14 cellular contexts compared by ENCODE assay signal in genomic region chr10:44028384-44029137, GRCh38.
DNase-seq lines count a peak whose midpoint lies in the region; ATAC-seq and TF ChIP-seq lines count a peak whose summit lies in the region.
"Had no signal": no experiment of that assay in that cellular context is flagged by ENCODE, and none has a peak within 500 bp of the region (broad histone marks: within the 10 kb centered on the region; RNA-seq: fewer than 3 reads in every experiment).

No MANE protein-coding gene starts in this region.

- no peak overlapping the region for H3K9ac ChIP-seq in colonic mucosa (ENCODE audit: low read depth in 2 of 2, low read length in 2 of 2)
- H3K9ac ChIP-seq: BLaER1 treated with 17β-estradiol and CSF1 and Interleukin-3, amounts not matched to agents 10 nM and 100 nM had no signal

- peaks cover 1% of the 10 kb centered on the region for H3K27me3 Mint-ChIP-seq in nephron progenitor cell (ENCODE audit: low read depth, poor library complexity)
- peaks cover 7% of the 10 kb centered on the region for H3K27me3 Mint-ChIP-seq in activated CD8-positive, alpha-beta T cell treated with anti-CD3 and anti-CD28 coated beads for 36 hours
- H3K27me3 Mint-ChIP-seq: CD4-positive, CD25-positive, alpha-beta regulatory T cell had no signal

- intact Hi-C loops in left ventricle myocardium superior (cut with micrococcal nuclease) = no loop called here
- intact Hi-C loops in colonic mucosa (cut with DNase I) = loop anchor here (10.0 kb wide), 1 partner anchor 334 kb away; no protein-coding TSS in a partner anchor
- intact Hi-C loops in upper lobe of right lung (cut with DNase I) = no loop called here
- intact Hi-C loops in activated CD8-positive, alpha-beta T cell treated with anti-CD3 and anti-CD28 coated beads for 36 hours (cut with micrococcal nuclease) = no loop called here

- no peaks in the 10 kb centered on the region for H3K4me1 ChIP-seq in right atrium auricular region
- H3K4me1 ChIP-seq in colonic mucosa = no peaks in the 10 kb centered on the region
- H3K4me1 ChIP-seq in upper lobe of right lung = peaks cover 4% of the 10 kb centered on the region

- TF ChIP-seq CTCF in right atrium auricular region (IDR thresholded peaks at IDR 0.05) (no peak), colonic mucosa (IDR thresholded peaks at IDR 0.05) (no peak), nephron progenitor cell (IDR thresholded peaks at IDR 0.05) (no peak), upper lobe of right lung (IDR thresholded peaks at IDR 0.05) (no peak)
- TF ChIP-seq CTCF in activated CD8-positive, alpha-beta T cell treated with anti-CD3 and anti-CD28 coated beads for 36 hours (IDR thresholded peaks at IDR 0.05) = no peak

- H3K4me3 ChIP-seq in right atrium auricular region = no peak overlapping the region
- no peak overlapping the region for H3K4me3 ChIP-seq in colonic mucosa
- no peak overlapping the region for H3K4me3 ChIP-seq in upper lobe of right lung
- H3K4me3 ChIP-seq: BLaER1 treated with 17β-estradiol and CSF1 and Interleukin-3, amounts not matched to agents 10 nM and 100 nM had no signal

- DNase-seq in right atrium auricular region (ENCODE audit: low spot score) (peak; percentile 43), left ventricle myocardium superior (no peak), colonic mucosa (peak; percentile 12), nephron progenitor cell (no peak), upper lobe of right lung (no peak), NK-92 (lab: John Stamatoyannopoulos, UW; ENCODE audit: unreplicated experiment) (no peak)
- DNase-seq in activated CD8-positive, alpha-beta T cell treated with anti-CD3 and anti-CD28 coated beads for 36 hours = no peak
- no peak for DNase-seq in activated CD4-positive, alpha-beta T cell treated with anti-CD3 and anti-CD28 coated beads for 48 hours
- DNase-seq: ACHN; CD4-positive, CD25-positive, alpha-beta regulatory T cell; DMS53; GF-D8; HCEC 1CT had no signal

- H3K36me3 ChIP-seq in right atrium auricular region = no peaks in the 10 kb centered on the region
- no peaks in the 10 kb centered on the region for H3K36me3 ChIP-seq in colonic mucosa
- no peaks in the 10 kb centered on the region for H3K36me3 ChIP-seq in upper lobe of right lung
- H3K36me3 ChIP-seq: BLaER1 treated with 17β-estradiol and CSF1 and Interleukin-3, amounts not matched to agents 10 nM and 100 nM had no signal

- peaks cover 49% of the 10 kb centered on the region for H3K4me1 Mint-ChIP-seq in nephron progenitor cell
- no peaks in the 10 kb centered on the region for H3K4me1 Mint-ChIP-seq in activated CD8-positive, alpha-beta T cell treated with anti-CD3 and anti-CD28 coated beads for 36 hours (ENCODE audit: low read depth)
- H3K4me1 Mint-ChIP-seq: CD4-positive, CD25-positive, alpha-beta regulatory T cell had no signal

- H3K27me3 ChIP-seq in right atrium auricular region (no peaks in the 10 kb centered on the region), colonic mucosa (no peaks in the 10 kb centered on the region), upper lobe of right lung (no peaks in the 10 kb centered on the region)
- H3K27me3 ChIP-seq: BLaER1 treated with 17β-estradiol and CSF1 and Interleukin-3, amounts not matched to agents 10 nM and 100 nM had no signal

- no peaks in the 10 kb centered on the region for H3K36me3 Mint-ChIP-seq in nephron progenitor cell (ENCODE audit: low read depth)
- H3K36me3 Mint-ChIP-seq in activated CD8-positive, alpha-beta T cell treated with anti-CD3 and anti-CD28 coated beads for 36 hours (ENCODE audit: low read depth) = no peaks in the 10 kb centered on the region
- H3K36me3 Mint-ChIP-seq: CD4-positive, CD25-positive, alpha-beta regulatory T cell had no signal

- POLR2A ChIA-PET in activated CD8-positive, alpha-beta T cell treated with anti-CD3 and anti-CD28 coated beads for 36 hours (lab: Charles Lee) = no interaction called here

- peak overlapping the region; percentile 1 for H3K27ac Mint-ChIP-seq in nephron progenitor cell
- no peak overlapping the region for H3K27ac Mint-ChIP-seq in activated CD8-positive, alpha-beta T cell treated with anti-CD3 and anti-CD28 coated beads for 36 hours
- H3K27ac Mint-ChIP-seq: CD4-positive, CD25-positive, alpha-beta regulatory T cell had no signal

- H3K9me3 Mint-ChIP-seq in nephron progenitor cell = peaks cover 5% of the 10 kb centered on the region
- no peaks in the 10 kb centered on the region for H3K9me3 Mint-ChIP-seq in activated CD8-positive, alpha-beta T cell treated with anti-CD3 and anti-CD28 coated beads for 36 hours
- H3K9me3 Mint-ChIP-seq: CD4-positive, CD25-positive, alpha-beta regulatory T cell had no signal

- CTCF ChIA-PET in activated CD8-positive, alpha-beta T cell treated with anti-CD3 and anti-CD28 coated beads for 36 hours (lab: Charles Lee) = no interaction called here

- H3K9me3 ChIP-seq in right atrium auricular region (peaks cover 0 to 6% of the 10 kb centered on the region in 2 donors), colonic mucosa (no peaks in the 10 kb centered on the region), upper lobe of right lung (no peaks in the 10 kb centered on the region)

- H3K27ac ChIP-seq in right atrium auricular region (no peak overlapping the region), colonic mucosa (no peak overlapping the region), upper lobe of right lung (no peak overlapping the region)
- H3K27ac ChIP-seq: BLaER1 treated with 17β-estradiol and CSF1 and Interleukin-3, amounts not matched to agents 10 nM and 100 nM had no signal

- H3K4me3 Mint-ChIP-seq in nephron progenitor cell = no peak overlapping the region
- no peak overlapping the region for H3K4me3 Mint-ChIP-seq in activated CD8-positive, alpha-beta T cell treated with anti-CD3 and anti-CD28 coated beads for 36 hours
- H3K4me3 Mint-ChIP-seq: CD4-positive, CD25-positive, alpha-beta regulatory T cell had no signal

- ATAC-seq in left ventricle myocardium superior (no peak), upper lobe of right lung (peak; percentile 29)
- no peak for ATAC-seq in activated CD8-positive, alpha-beta T cell treated with anti-CD3 and anti-CD28 coated beads for 36 hours

Comparison
In these comparisons a context has a peak if more than half of its experiments do, and no peak if none do; other contexts are left out.
1. DNase-seq: peak in right atrium auricular region (single experiment) and colonic mucosa (single experiment); none in left ventricle myocardium superior (single experiment), nephron progenitor cell (single experiment), upper lobe of right lung (single experiment), NK-92 (single experiment), activated CD8-positive, alpha-beta T cell treated with anti-CD3 and anti-CD28 coated beads for 36 hours (single experiment) and activated CD4-positive, alpha-beta T cell treated with anti-CD3 and anti-CD28 coated beads for 48 hours (single experiment).